In genomic region chr2:175844169-175844568, GRCh38 we compare ENCODE assay signal across 18 cellular contexts.
DNase-seq lines count a peak whose midpoint lies in the region; ATAC-seq and TF ChIP-seq lines count a peak whose summit lies in the region.
"Had no signal": no experiment of that assay in that cellular context is flagged by ENCODE, and none has a peak within 500 bp of the region (broad histone marks: within the 10 kb centered on the region; RNA-seq: fewer than 3 reads in every experiment).

No MANE protein-coding gene starts in this region.

- H3K36me3 ChIP-seq in mammary epithelial cell (ENCODE audit: insufficient read depth, low read length) (no peaks in the 10 kb centered on the region), kidney epithelial cell (ENCODE audit: control insufficient read depth, insufficient read depth, low read length) (no peaks in the 10 kb centered on the region)
- H3K36me3 ChIP-seq: HAP-1, prostate gland, uterus had no signal

- in situ Hi-C loops in mammary epithelial cell (cut with MboI; ENCODE audit: low sequenced_read_pairs in 2 of 2): no loop called here

- intact Hi-C loops in mammary epithelial cell (cut with micrococcal nuclease): no loop called here

- 0% methylated on average over 1 of the region's 1 CpG for WGBS in mammary epithelial cell (ENCODE audit: low coverage, missing lambda C conversion rate)

- DNase-seq in COLO829 (ENCODE audit: low spot score) (peak; percentile 69), NCI-H226 (peak; percentile 69), mammary epithelial cell (peak; percentile 65), kidney epithelial cell (ENCODE audit: low read depth) (peak; percentile 34), NCI-H2171 (lab: John Stamatoyannopoulos, UW) (no peak), dermis blood vessel endothelial cell (no peak)
- DNase-seq in activated T-cell treated with anti-CD3 and anti-CD28 coated beads, Interleukin-2, amount 50 U/mL, for 72 hours: no peak
- DNase-seq: activated CD4-positive, alpha-beta T cell treated with anti-CD3 and anti-CD28 coated beads, Interleukin-2, amount 10 ng/mL, durations not matched to agents 7 days and 5 days; DMS79; NCI-H2081 treated with DMSO at 0.1 percent for 48 hours; stimulated activated CD4-positive, alpha-beta T cell treated with anti-CD3 and anti-CD28 coated beads, Interleukin-4, amount 100 ng/mL, for 4 hours; stimulated activated naive CD4-positive, alpha-beta T cell treated with Interleukin-2 at 50 U/mL for 16 hours; T-cell; uterus had no signal

- no peak overlapping the region for H3K27ac Mint-ChIP-seq in activated T-cell treated with anti-CD3 and anti-CD28 coated beads, Interleukin-2, amount 50 U/mL, for 72 hours
- H3K27ac Mint-ChIP-seq: activated CD4-positive, alpha-beta T cell treated with anti-CD3 and anti-CD28 coated beads, Interleukin-2, amount 10 ng/mL, durations not matched to agents 7 days and 5 days; T-cell had no signal

- H3K79me2 ChIP-seq in mammary epithelial cell (ENCODE audit: insufficient read depth, low read length): no peaks in the 10 kb centered on the region

- H3K4me3 ChIP-seq in mammary epithelial cell (replicated peaks in 1 of 3; ENCODE audit: insufficient read depth in 1 of 3, low read depth in 2 of 3, low read length in 3 of 3) (no peak overlapping the region), kidney epithelial cell (ENCODE audit: low read depth, low read length) (no peak overlapping the region)
- H3K4me3 ChIP-seq: HAP-1, prostate gland, uterus had no signal

- no peaks in the 10 kb centered on the region for H3K4me1 Mint-ChIP-seq in activated T-cell treated with anti-CD3 and anti-CD28 coated beads, Interleukin-2, amount 50 U/mL, for 72 hours (ENCODE audit: low read depth)
- H3K4me1 Mint-ChIP-seq: activated CD4-positive, alpha-beta T cell treated with anti-CD3 and anti-CD28 coated beads, Interleukin-2, amount 10 ng/mL, durations not matched to agents 7 days and 5 days; T-cell had no signal

- H3K9me3 Mint-ChIP-seq in activated T-cell treated with anti-CD3 and anti-CD28 coated beads, Interleukin-2, amount 50 U/mL, for 72 hours: no peaks in the 10 kb centered on the region
- H3K9me3 Mint-ChIP-seq: activated CD4-positive, alpha-beta T cell treated with anti-CD3 and anti-CD28 coated beads, Interleukin-2, amount 10 ng/mL, durations not matched to agents 7 days and 5 days had no signal

- no peak overlapping the region for H3K4me3 Mint-ChIP-seq in activated T-cell treated with anti-CD3 and anti-CD28 coated beads, Interleukin-2, amount 50 U/mL, for 72 hours
- H3K4me3 Mint-ChIP-seq: activated CD4-positive, alpha-beta T cell treated with anti-CD3 and anti-CD28 coated beads, Interleukin-2, amount 10 ng/mL, durations not matched to agents 7 days and 5 days; brain; T-cell had no signal

- peaks cover 11% of the 10 kb centered on the region for H3K4me1 ChIP-seq in mammary epithelial cell (ENCODE audit: insufficient read depth, low read length)
- H3K4me1 ChIP-seq: prostate gland, uterus had no signal

- no TSS peak for BruUV-seq in mammary epithelial cell (replicated peaks; lab: Mats Ljungman, UMichigan)

- peak overlapping the region; percentile 63 for H3K27ac ChIP-seq in mammary epithelial cell (ENCODE audit: insufficient read depth, low read depth, low read length)
- H3K27ac ChIP-seq: prostate gland, uterus had no signal

- no peaks in the 10 kb centered on the region for H3K27me3 ChIP-seq in mammary epithelial cell (ENCODE audit: insufficient read depth, low read length)
- H3K27me3 ChIP-seq in kidney epithelial cell (ENCODE audit: control insufficient read depth, insufficient read depth, low read length): no peaks in the 10 kb centered on the region
- H3K27me3 ChIP-seq: uterus had no signal

- CTCF ChIA-PET in mammary epithelial cell (lab: Charles Lee; ENCODE audit: low non-redundant PET): no interaction called here

- H3K27me3 Mint-ChIP-seq in activated T-cell treated with anti-CD3 and anti-CD28 coated beads, Interleukin-2, amount 50 U/mL, for 72 hours (ENCODE audit: low read depth): peaks cover 21% of the 10 kb centered on the region

- dilution Hi-C loops in mammary epithelial cell (cut with HindIII; ENCODE audit: low sequenced_read_pairs): no loop called here

- no peaks in the 10 kb centered on the region for H4K20me1 ChIP-seq in mammary epithelial cell (ENCODE audit: insufficient read depth, low read length)

- H3K9ac ChIP-seq in mammary epithelial cell (ENCODE audit: insufficient read depth, low read length): no peak overlapping the region

- TF ChIP-seq CTCF in mammary epithelial cell (conservative IDR thresholded peaks at IDR 0.05 in 1 of 2, IDR thresholded peaks at IDR 0.05 in 1 of 2; ENCODE audit: extremely low read depth in 1 of 2, insufficient read depth in 1 of 2, low read depth in 1 of 2, low read length in 2 of 2) (no peak), kidney epithelial cell (IDR thresholded peaks at IDR 0.05; ENCODE audit: insufficient read depth, low read length, poor library complexity, severe bottlenecking) (no peak)

- peak overlapping the region; percentile 42 for H2AFZ ChIP-seq in mammary epithelial cell (ENCODE audit: low read depth, low read length)

- H3K4me2 ChIP-seq in mammary epithelial cell (ENCODE audit: insufficient read depth, low read depth, low read length): peak overlapping the region; percentile 55

- no peaks in the 10 kb centered on the region for H3K36me3 Mint-ChIP-seq in activated T-cell treated with anti-CD3 and anti-CD28 coated beads, Interleukin-2, amount 50 U/mL, for 72 hours (ENCODE audit: insufficient read depth in 2 of 2)
- H3K36me3 Mint-ChIP-seq: T-cell had no signal

- no peaks in the 10 kb centered on the region for H3K9me3 ChIP-seq in mammary epithelial cell (replicated peaks; ENCODE audit: insufficient read depth, low read length)
- H3K9me3 ChIP-seq: prostate gland, uterus had no signal

- no peak for ATAC-seq in HG03097 (IDR thresholded peaks at IDR 0.05; ENCODE audit: low FRiP score, unreplicated experiment)
- ATAC-seq in activated T-cell treated with anti-CD3 and anti-CD28 coated beads, Interleukin-2, amount 50 U/mL, for 72 hours (replicated peaks in 1 of 2): no peak
- ATAC-seq: T-cell had no signal

Comparison
In these comparisons a context has a peak if more than half of its experiments do, and no peak if none do; other contexts are left out.
1. DNase-seq: peak in COLO829 (single experiment), NCI-H226 (single experiment), mammary epithelial cell (single experiment) and kidney epithelial cell (single experiment); none in NCI-H2171 (single experiment), activated T-cell treated with anti-CD3 and anti-CD28 coated beads, Interleukin-2, amount 50 U/mL, for 72 hours (0 of 2) and dermis blood vessel endothelial cell (single experiment).